ENCODE assay signal across 1 cellular context in the genomic region with DNA sequence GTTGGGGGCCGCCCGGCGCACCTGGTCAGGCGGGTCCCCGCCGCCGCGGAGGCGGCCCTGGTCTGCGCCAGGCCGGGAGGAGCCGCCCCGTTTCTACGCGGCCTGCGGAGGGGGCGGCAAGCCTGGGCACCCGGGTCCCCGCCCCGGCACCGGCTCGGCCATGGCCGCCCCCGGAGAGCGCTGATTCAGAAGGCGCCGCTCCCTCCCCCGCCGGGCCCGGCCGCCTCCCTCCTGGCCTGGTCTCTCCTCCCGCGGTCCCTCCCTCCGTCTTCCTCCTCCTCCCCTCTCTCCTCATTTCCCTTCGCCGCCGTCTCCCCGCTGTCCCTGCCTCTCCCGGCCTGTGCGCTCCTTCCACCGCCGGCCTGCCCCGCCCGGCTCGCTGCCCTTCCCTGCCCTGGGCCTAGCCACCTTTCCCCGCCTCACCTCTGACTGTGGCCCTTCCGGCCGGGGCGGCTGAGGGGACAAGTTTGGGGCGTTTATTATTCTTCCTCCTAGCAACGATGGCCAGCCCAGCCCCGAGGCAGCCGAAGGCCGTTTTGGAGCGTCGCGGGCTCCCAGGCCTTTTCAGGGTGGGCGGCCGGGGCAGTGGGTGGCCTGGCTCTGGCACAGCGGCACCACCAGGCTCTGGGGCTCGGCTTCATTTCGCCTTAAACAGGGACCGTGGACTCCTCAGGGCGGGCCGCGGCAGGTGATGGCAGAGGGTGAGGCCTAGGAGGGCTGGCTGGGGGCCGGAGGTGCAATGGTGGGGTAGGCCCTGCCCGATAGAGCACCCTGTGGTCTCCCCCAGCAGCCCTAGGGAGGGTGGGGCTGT.
TF ChIP-seq lines count a peak whose summit lies in the region.

No MANE protein-coding gene starts in this region.

TF ChIP-seq in H1, 55 proteins besides CTCF, POLR2A, EP300 and RAD21 (continued from another document):
- TF ChIP-seq TBP (IDR thresholded peaks at IDR 0.05; ENCODE audit: low read depth, low read length) (0 out of 2 replicates have a peak, but pooled peaks have one; percentile 10), JUND (IDR thresholded peaks at IDR 0.05; ENCODE audit: low read length) (no peak), GTF2F1 (IDR thresholded peaks at IDR 0.05; ENCODE audit: borderline replicate concordance, low read depth, low read length) (no peak), SP2 (IDR thresholded peaks at IDR 0.05; ENCODE audit: low read length) (no peak), SIN3A (conservative IDR thresholded peaks at IDR 0.05 in 1 of 2, IDR thresholded peaks at IDR 0.05 in 1 of 2; ENCODE audit: low read depth in 1 of 2, low read length in 2 of 2) (peak in 1 of 2 experiments; percentile 56; a peak in 2 of 4 replicates), KDM4A (IDR thresholded peaks at IDR 0.05; ENCODE audit: low read depth, low read length, severe bottlenecking) (peak; percentile 89), BCL11A (IDR thresholded peaks at IDR 0.05; ENCODE audit: low read depth in 2 of 2, low read length in 2 of 2) (no peak), MAX (IDR thresholded peaks at IDR 0.05) (peak; percentile 41), YY1 (IDR thresholded peaks at IDR 0.05; ENCODE audit: low read depth, low read length) (peak; percentile 37; the same call in 1 of the 2 replicates), RFX5 (IDR thresholded peaks at IDR 0.05; ENCODE audit: borderline replicate concordance, low read depth, low read length) (no peak), RBBP5 (IDR thresholded peaks at IDR 0.05; ENCODE audit: borderline replicate concordance, low read depth, low read length) (peak; percentile 82; the same call in 1 of the 2 replicates), EGR1 (IDR thresholded peaks at IDR 0.05; ENCODE audit: borderline replicate concordance, low read depth, low read length) (peak; percentile 38; the same call in 1 of the 2 replicates), CBX8 (IDR thresholded peaks at IDR 0.05; ENCODE audit: borderline replicate concordance, low read depth, low read length) (no peak), PHF8 (conservative IDR thresholded peaks at IDR 0.05; ENCODE audit: low read depth, low read length) (0 out of 2 replicates have a peak, but pooled peaks have one; percentile 43), TAF1 (IDR thresholded peaks at IDR 0.05; ENCODE audit: low read depth, low read length) (no peak), RNF2 (IDR thresholded peaks at IDR 0.05; ENCODE audit: borderline replicate concordance, low read depth, low read length, missing control alignments, poor library complexity, severe bottlenecking) (no peak), GABPA (IDR thresholded peaks at IDR 0.05; ENCODE audit: borderline replicate concordance, insufficient read depth, low read length) (peak; percentile 20; the same call in 1 of the 2 replicates), RXRA (IDR thresholded peaks at IDR 0.05; ENCODE audit: insufficient read depth, low read depth, low read length) (no peak), ASH2L (IDR thresholded peaks at IDR 0.05; ENCODE audit: low read length) (peak; percentile 34), CHD2 (IDR thresholded peaks at IDR 0.05; ENCODE audit: low read length) (no peak), EZH2 (IDR thresholded peaks at IDR 0.05; ENCODE audit: low read depth, low read length, severe bottlenecking) (no peak), BRCA1 (IDR thresholded peaks at IDR 0.05; ENCODE audit: low read depth, low read length) (no peak)
- TF ChIP-seq, protein P1, sequence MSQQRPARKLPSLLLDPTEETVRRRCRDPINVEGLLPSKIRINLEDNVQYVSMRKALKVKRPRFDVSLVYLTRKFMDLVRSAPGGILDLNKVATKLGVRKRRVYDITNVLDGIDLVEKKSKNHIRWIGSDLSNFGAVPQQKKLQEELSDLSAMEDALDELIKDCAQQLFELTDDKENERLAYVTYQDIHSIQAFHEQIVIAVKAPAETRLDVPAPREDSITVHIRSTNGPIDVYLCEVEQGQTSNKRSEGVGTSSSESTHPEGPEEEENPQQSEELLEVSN (IDR thresholded peaks at IDR 0.05): no peak
- TF ChIP-seq, protein P2, sequence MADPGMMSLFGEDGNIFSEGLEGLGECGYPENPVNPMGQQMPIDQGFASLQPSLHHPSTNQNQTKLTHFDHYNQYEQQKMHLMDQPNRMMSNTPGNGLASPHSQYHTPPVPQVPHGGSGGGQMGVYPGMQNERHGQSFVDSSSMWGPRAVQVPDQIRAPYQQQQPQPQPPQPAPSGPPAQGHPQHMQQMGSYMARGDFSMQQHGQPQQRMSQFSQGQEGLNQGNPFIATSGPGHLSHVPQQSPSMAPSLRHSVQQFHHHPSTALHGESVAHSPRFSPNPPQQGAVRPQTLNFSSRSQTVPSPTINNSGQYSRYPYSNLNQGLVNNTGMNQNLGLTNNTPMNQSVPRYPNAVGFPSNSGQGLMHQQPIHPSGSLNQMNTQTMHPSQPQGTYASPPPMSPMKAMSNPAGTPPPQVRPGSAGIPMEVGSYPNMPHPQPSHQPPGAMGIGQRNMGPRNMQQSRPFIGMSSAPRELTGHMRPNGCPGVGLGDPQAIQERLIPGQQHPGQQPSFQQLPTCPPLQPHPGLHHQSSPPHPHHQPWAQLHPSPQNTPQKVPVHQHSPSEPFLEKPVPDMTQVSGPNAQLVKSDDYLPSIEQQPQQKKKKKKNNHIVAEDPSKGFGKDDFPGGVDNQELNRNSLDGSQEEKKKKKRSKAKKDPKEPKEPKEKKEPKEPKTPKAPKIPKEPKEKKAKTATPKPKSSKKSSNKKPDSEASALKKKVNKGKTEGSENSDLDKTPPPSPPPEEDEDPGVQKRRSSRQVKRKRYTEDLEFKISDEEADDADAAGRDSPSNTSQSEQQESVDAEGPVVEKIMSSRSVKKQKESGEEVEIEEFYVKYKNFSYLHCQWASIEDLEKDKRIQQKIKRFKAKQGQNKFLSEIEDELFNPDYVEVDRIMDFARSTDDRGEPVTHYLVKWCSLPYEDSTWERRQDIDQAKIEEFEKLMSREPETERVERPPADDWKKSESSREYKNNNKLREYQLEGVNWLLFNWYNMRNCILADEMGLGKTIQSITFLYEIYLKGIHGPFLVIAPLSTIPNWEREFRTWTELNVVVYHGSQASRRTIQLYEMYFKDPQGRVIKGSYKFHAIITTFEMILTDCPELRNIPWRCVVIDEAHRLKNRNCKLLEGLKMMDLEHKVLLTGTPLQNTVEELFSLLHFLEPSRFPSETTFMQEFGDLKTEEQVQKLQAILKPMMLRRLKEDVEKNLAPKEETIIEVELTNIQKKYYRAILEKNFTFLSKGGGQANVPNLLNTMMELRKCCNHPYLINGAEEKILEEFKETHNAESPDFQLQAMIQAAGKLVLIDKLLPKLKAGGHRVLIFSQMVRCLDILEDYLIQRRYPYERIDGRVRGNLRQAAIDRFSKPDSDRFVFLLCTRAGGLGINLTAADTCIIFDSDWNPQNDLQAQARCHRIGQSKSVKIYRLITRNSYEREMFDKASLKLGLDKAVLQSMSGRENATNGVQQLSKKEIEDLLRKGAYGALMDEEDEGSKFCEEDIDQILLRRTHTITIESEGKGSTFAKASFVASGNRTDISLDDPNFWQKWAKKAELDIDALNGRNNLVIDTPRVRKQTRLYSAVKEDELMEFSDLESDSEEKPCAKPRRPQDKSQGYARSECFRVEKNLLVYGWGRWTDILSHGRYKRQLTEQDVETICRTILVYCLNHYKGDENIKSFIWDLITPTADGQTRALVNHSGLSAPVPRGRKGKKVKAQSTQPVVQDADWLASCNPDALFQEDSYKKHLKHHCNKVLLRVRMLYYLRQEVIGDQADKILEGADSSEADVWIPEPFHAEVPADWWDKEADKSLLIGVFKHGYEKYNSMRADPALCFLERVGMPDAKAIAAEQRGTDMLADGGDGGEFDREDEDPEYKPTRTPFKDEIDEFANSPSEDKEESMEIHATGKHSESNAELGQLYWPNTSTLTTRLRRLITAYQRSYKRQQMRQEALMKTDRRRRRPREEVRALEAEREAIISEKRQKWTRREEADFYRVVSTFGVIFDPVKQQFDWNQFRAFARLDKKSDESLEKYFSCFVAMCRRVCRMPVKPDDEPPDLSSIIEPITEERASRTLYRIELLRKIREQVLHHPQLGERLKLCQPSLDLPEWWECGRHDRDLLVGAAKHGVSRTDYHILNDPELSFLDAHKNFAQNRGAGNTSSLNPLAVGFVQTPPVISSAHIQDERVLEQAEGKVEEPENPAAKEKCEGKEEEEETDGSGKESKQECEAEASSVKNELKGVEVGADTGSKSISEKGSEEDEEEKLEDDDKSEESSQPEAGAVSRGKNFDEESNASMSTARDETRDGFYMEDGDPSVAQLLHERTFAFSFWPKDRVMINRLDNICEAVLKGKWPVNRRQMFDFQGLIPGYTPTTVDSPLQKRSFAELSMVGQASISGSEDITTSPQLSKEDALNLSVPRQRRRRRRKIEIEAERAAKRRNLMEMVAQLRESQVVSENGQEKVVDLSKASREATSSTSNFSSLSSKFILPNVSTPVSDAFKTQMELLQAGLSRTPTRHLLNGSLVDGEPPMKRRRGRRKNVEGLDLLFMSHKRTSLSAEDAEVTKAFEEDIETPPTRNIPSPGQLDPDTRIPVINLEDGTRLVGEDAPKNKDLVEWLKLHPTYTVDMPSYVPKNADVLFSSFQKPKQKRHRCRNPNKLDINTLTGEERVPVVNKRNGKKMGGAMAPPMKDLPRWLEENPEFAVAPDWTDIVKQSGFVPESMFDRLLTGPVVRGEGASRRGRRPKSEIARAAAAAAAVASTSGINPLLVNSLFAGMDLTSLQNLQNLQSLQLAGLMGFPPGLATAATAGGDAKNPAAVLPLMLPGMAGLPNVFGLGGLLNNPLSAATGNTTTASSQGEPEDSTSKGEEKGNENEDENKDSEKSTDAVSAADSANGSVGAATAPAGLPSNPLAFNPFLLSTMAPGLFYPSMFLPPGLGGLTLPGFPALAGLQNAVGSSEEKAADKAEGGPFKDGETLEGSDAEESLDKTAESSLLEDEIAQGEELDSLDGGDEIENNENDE (IDR thresholded peaks at IDR 0.05; ENCODE audit: insufficient replicate concordance, low read length): no peak
